1 cellular context compared by ENCODE assay signal in the genomic region with DNA sequence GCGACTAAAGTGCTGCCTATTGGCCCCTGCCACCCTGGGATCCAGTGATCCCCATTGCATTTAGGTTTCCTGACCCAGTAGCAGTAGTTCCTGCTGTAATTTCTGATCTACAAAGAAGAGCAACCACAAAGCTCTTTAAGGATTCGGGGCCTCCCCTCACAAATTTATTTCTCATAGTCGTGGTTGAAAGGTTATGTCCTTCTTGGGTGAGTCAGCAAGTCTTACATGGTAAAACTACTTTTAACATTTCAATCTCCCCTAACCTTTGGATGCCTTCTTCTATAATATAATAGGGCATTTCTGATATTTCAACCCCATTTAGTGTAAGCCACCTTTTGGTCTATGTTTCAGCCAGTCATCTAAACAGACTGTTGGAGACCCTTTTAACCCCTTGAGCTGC.
TF ChIP-seq lines count a peak whose summit lies in the region.

No MANE protein-coding gene starts in this region.

TF ChIP-seq in SK-N-SH treated with all-trans-retinoic acid at 6 μM for 48 hours, 23 proteins besides CTCF, POLR2A, EP300 and RAD21 (continued from another document):
- TF ChIP-seq, protein P1, sequence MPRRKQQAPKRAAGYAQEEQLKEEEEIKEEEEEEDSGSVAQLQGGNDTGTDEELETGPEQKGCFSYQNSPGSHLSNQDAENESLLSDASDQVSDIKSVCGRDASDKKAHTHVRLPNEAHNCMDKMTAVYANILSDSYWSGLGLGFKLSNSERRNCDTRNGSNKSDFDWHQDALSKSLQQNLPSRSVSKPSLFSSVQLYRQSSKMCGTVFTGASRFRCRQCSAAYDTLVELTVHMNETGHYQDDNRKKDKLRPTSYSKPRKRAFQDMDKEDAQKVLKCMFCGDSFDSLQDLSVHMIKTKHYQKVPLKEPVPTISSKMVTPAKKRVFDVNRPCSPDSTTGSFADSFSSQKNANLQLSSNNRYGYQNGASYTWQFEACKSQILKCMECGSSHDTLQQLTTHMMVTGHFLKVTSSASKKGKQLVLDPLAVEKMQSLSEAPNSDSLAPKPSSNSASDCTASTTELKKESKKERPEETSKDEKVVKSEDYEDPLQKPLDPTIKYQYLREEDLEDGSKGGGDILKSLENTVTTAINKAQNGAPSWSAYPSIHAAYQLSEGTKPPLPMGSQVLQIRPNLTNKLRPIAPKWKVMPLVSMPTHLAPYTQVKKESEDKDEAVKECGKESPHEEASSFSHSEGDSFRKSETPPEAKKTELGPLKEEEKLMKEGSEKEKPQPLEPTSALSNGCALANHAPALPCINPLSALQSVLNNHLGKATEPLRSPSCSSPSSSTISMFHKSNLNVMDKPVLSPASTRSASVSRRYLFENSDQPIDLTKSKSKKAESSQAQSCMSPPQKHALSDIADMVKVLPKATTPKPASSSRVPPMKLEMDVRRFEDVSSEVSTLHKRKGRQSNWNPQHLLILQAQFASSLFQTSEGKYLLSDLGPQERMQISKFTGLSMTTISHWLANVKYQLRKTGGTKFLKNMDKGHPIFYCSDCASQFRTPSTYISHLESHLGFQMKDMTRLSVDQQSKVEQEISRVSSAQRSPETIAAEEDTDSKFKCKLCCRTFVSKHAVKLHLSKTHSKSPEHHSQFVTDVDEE (CRISPR knock-in tag; IDR thresholded peaks at IDR 0.05), result no peak
- TF ChIP-seq ZC3H10 (CRISPR knock-in tag; IDR thresholded peaks at IDR 0.05), result no peak
- TF ChIP-seq RARB (CRISPR knock-in tag; IDR thresholded peaks at IDR 0.05), result no peak
- no peak for TF ChIP-seq ZNF70 (CRISPR knock-in tag; IDR thresholded peaks at IDR 0.05)
- no peak for TF ChIP-seq ISL1 (CRISPR knock-in tag; IDR thresholded peaks at IDR 0.05)
- TF ChIP-seq ARNTL (CRISPR knock-in tag; IDR thresholded peaks at IDR 0.05; ENCODE audit: borderline replicate concordance, low read depth), result no peak
- no peak for TF ChIP-seq BACH2 (CRISPR knock-in tag; IDR thresholded peaks at IDR 0.05; ENCODE audit: borderline replicate concordance)
- TF ChIP-seq ZNF8 (CRISPR knock-in tag; IDR thresholded peaks at IDR 0.05), result no peak
- TF ChIP-seq ZFP3 (CRISPR knock-in tag; IDR thresholded peaks at IDR 0.05), result no peak
- TF ChIP-seq, protein P2, sequence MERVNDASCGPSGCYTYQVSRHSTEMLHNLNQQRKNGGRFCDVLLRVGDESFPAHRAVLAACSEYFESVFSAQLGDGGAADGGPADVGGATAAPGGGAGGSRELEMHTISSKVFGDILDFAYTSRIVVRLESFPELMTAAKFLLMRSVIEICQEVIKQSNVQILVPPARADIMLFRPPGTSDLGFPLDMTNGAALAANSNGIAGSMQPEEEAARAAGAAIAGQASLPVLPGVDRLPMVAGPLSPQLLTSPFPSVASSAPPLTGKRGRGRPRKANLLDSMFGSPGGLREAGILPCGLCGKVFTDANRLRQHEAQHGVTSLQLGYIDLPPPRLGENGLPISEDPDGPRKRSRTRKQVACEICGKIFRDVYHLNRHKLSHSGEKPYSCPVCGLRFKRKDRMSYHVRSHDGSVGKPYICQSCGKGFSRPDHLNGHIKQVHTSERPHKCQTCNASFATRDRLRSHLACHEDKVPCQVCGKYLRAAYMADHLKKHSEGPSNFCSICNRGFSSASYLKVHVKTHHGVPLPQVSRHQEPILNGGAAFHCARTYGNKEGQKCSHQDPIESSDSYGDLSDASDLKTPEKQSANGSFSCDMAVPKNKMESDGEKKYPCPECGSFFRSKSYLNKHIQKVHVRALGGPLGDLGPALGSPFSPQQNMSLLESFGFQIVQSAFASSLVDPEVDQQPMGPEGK (CRISPR knock-in tag; IDR thresholded peaks at IDR 0.05; ENCODE audit: borderline replicate concordance), result no peak
- TF ChIP-seq PPARA (CRISPR knock-in tag; IDR thresholded peaks at IDR 0.05; ENCODE audit: borderline replicate concordance), result no peak
- TF ChIP-seq TOX (CRISPR knock-in tag; IDR thresholded peaks at IDR 0.05; ENCODE audit: borderline replicate concordance), result no peak
- TF ChIP-seq, protein P3, sequence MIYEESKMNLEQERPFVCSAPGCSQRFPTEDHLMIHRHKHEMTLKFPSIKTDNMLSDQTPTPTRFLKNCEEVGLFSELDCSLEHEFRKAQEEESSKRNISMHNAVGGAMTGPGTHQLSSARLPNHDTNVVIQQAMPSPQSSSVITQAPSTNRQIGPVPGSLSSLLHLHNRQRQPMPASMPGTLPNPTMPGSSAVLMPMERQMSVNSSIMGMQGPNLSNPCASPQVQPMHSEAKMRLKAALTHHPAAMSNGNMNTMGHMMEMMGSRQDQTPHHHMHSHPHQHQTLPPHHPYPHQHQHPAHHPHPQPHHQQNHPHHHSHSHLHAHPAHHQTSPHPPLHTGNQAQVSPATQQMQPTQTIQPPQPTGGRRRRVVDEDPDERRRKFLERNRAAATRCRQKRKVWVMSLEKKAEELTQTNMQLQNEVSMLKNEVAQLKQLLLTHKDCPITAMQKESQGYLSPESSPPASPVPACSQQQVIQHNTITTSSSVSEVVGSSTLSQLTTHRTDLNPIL (CRISPR knock-in tag; IDR thresholded peaks at IDR 0.05; ENCODE audit: low read depth), result no peak
- no peak for TF ChIP-seq SNAI2 (CRISPR knock-in tag; IDR thresholded peaks at IDR 0.05)
- TF ChIP-seq, protein P4, sequence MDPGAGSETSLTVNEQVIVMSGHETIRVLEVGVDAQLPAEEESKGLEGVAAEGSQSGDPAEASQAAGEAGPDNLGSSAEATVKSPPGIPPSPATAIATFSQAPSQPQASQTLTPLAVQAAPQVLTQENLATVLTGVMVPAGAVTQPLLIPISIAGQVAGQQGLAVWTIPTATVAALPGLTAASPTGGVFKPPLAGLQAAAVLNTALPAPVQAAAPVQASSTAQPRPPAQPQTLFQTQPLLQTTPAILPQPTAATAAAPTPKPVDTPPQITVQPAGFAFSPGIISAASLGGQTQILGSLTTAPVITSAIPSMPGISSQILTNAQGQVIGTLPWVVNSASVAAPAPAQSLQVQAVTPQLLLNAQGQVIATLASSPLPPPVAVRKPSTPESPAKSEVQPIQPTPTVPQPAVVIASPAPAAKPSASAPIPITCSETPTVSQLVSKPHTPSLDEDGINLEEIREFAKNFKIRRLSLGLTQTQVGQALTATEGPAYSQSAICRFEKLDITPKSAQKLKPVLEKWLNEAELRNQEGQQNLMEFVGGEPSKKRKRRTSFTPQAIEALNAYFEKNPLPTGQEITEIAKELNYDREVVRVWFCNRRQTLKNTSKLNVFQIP (CRISPR knock-in tag; IDR thresholded peaks at IDR 0.05; ENCODE audit: borderline replicate concordance, low read depth), result no peak
- no peak for TF ChIP-seq CSDC2 (CRISPR knock-in tag; IDR thresholded peaks at IDR 0.05)
- no peak for TF ChIP-seq ESRRG (CRISPR knock-in tag; IDR thresholded peaks at IDR 0.05)
